In genomic region chr1:59678809-59679228, GRCh38 we compare ENCODE assay signal across 1 cellular context.
TF ChIP-seq lines count a peak whose summit lies in the region.

No MANE protein-coding gene starts in this region.

TF ChIP-seq in HCT116, 20 proteins besides CTCF, POLR2A, EP300 and RAD21 (continued from another document):
- TF ChIP-seq ZBTB33 (IDR thresholded peaks at IDR 0.05; ENCODE audit: extremely low read depth, insufficient replicate concordance, low read length) (no peak), CEBPB (IDR thresholded peaks at IDR 0.05; ENCODE audit: low read depth) (no peak), ZFX (IDR thresholded peaks at IDR 0.05) (no peak)
TF ChIP-seq in HCT116: peak in this region for 3.
